Comparison of ENCODE assay signal across 2 cellular contexts in the genomic region with DNA sequence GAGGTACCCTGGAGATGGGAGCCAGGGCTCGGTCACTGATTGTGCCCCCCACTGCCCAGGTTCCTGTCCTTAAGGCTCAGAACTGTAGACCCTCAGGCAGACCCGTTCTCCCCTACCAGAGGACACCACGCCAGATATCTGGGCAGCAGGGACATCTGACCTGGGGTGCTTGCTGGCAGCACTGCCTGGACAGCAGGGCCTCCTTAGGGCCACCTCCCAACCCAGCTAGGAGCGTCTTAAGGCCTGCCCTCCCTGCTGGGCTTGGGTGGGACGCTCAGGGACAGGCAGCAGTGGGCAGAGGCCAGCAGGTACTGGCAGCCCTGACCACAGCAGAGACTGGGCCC.
TF ChIP-seq lines count a peak whose summit lies in the region.

No MANE protein-coding gene starts in this region.

TF ChIP-seq in HCT116, 20 proteins besides CTCF, POLR2A, EP300 and RAD21:
- TF ChIP-seq POLR2AphosphoS5 (IDR thresholded peaks at IDR 0.05; ENCODE audit: low read depth, low read length) (no peak; the same call in 1 of the 2 replicates), EZH2phosphoT487 (IDR thresholded peaks at IDR 0.05; ENCODE audit: borderline replicate concordance) (no peak), ELF1 (IDR thresholded peaks at IDR 0.05; ENCODE audit: borderline replicate concordance, low read depth) (no peak), ZFX (IDR thresholded peaks at IDR 0.05) (no peak), SP1 (IDR thresholded peaks at IDR 0.05; ENCODE audit: low read depth) (no peak)

TF ChIP-seq in K562, 482 proteins besides CTCF, POLR2A, EP300 and RAD21:
- TF ChIP-seq MXI1 (IDR thresholded peaks at IDR 0.05; ENCODE audit: low read depth, low read length) (no peak), SUPT5H (IDR thresholded peaks at IDR 0.05) (peak; percentile 23; the same call in 1 of the 2 replicates), SMARCA4 (IDR thresholded peaks at IDR 0.05) (no peak), ERF (CRISPR knock-in tag; IDR thresholded peaks at IDR 0.05) (0 out of 2 replicates have a peak, but pooled peaks have one; percentile 10)
